In the genomic region with DNA sequence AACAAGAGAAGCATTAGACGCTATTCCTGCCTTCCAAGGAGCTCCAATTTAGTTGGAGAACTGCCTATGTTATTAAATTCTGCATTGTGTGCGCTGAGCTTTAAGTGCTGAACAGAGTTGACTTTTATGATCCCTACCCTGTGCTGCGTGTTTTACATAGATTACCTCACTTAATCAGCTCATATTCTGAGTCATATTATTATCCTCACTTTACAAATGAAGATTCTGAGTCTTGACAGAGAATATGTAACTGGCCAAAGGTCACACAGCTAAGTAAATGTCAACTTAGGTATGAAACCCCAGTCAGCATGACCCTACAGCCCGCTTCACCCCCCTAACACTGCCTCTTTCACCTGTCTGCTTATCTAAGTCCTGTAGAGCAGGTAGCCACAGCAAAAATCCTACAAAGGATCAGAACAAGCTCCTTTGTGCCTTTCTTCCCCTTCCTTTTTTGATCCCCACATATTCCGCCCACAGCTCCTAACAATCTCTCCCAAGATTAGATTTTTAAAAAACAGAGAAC, we compare ENCODE assay signal across 26 cellular contexts. TPM values are rescaled to one million over a fixed set of nuclear protein-coding genes. Genes with fewer than 3 reads are reported as not detected.
"Had no signal": no experiment of that assay in that cellular context is flagged by ENCODE, and none has a peak within 500 bp of the region (broad histone marks: within the 10 kb centered on the region; RNA-seq: fewer than 3 reads in every experiment).

No MANE protein-coding gene starts in this region.

- H3K4me3 ChIP-seq: heart right ventricle, left ventricle myocardium inferior, ovary, psoas muscle, transverse colon had no signal

- H3K27ac Mint-ChIP-seq: activated CD4-positive, alpha-beta T cell treated with anti-CD3 and anti-CD28 coated beads, Interleukin-2, amount 10 ng/mL, durations not matched to agents 7 days and 5 days; activated CD8-positive, alpha-beta memory T cell treated with anti-CD3 and anti-CD28 coated beads, Interleukin-2, amount 10 ng/mL, durations not matched to agents 7 days and 5 days; activated CD8-positive, alpha-beta T cell treated with anti-CD3 and anti-CD28 coated beads for 36 hours; activated naive CD4-positive, alpha-beta T cell treated with anti-CD3 and anti-CD28 coated beads, Interleukin-2, amount 50 U/mL, for 24 hours; activated T-helper 1 cell treated with anti-CD3 and anti-CD28 coated beads, Interleukin-12 subunit alpha, Interleukin-12 subunit beta, Interleukin-2, Interleukin-4 antibody, amounts not matched to agents 30 ng/mL and 10 ng/mL and 1 ng/mL, durations not matched to agents 14 hours and 24 hours and 36 hours; natural killer cell treated with Interleukin-12 subunit alpha and Interleukin-12 subunit beta and Interleukin-15 and Interleukin-18, amount 100 ng/mL, for 72 hours; stimulated activated effector memory CD8-positive, alpha-beta T cell treated with anti-CD3 and anti-CD28 coated beads, Interleukin-12 subunit alpha, Interleukin-12 subunit beta, amount 100 ng/mL, for 72 hours; T-cell had no signal

- DNase-seq: activated CD4-positive, alpha-beta T cell treated with anti-CD3 and anti-CD28 coated beads, Interleukin-2, amount 10 ng/mL, durations not matched to agents 7 days and 5 days; activated CD4-positive, CD25-positive, alpha-beta regulatory T cell treated with anti-CD3 and anti-CD28 coated beads, Interleukin-2, amount 50 U/mL, for 72 hours; activated CD8-positive, alpha-beta memory T cell treated with anti-CD3 and anti-CD28 coated beads, Interleukin-2, amount 10 ng/mL, durations not matched to agents 7 days and 5 days; activated CD8-positive, alpha-beta T cell treated with anti-CD3 and anti-CD28 coated beads for 36 hours; activated gamma-delta T cell treated with Interleukin-2 at 50 U/mL for 16 hours; amniotic stem cell; heart right ventricle; left ventricle myocardium inferior; ovary; psoas muscle; right cardiac atrium; stimulated activated CD4-positive, alpha-beta T cell treated with anti-CD3 and anti-CD28 coated beads, Interleukin-2, amount 100 ng/mL, for 24 hours; T-cell; transverse colon; WERI-Rb-1 had no signal

- H3K9me3 Mint-ChIP-seq: activated CD4-positive, alpha-beta T cell treated with anti-CD3 and anti-CD28 coated beads, Interleukin-2, amount 10 ng/mL, durations not matched to agents 7 days and 5 days; activated CD8-positive, alpha-beta T cell treated with anti-CD3 and anti-CD28 coated beads for 36 hours; activated naive CD4-positive, alpha-beta T cell treated with anti-CD3 and anti-CD28 coated beads, Interleukin-2, amount 50 U/mL, for 24 hours; activated T-helper 1 cell treated with anti-CD3 and anti-CD28 coated beads, Interleukin-12 subunit alpha, Interleukin-12 subunit beta, Interleukin-2, Interleukin-4 antibody, amounts not matched to agents 30 ng/mL and 10 ng/mL and 1 ng/mL, durations not matched to agents 14 hours and 24 hours and 36 hours; natural killer cell treated with Interleukin-12 subunit alpha and Interleukin-12 subunit beta and Interleukin-15 and Interleukin-18, amount 100 ng/mL, for 72 hours; stimulated activated effector memory CD8-positive, alpha-beta T cell treated with anti-CD3 and anti-CD28 coated beads, Interleukin-12 subunit alpha, Interleukin-12 subunit beta, amount 100 ng/mL, for 72 hours had no signal

- H3K4me3 Mint-ChIP-seq: activated CD4-positive, alpha-beta T cell treated with anti-CD3 and anti-CD28 coated beads, Interleukin-2, amount 10 ng/mL, durations not matched to agents 7 days and 5 days; activated CD8-positive, alpha-beta memory T cell treated with anti-CD3 and anti-CD28 coated beads, Interleukin-2, amount 10 ng/mL, durations not matched to agents 7 days and 5 days; activated CD8-positive, alpha-beta T cell treated with anti-CD3 and anti-CD28 coated beads for 36 hours; activated naive CD4-positive, alpha-beta T cell treated with anti-CD3 and anti-CD28 coated beads, Interleukin-2, amount 50 U/mL, for 24 hours; activated T-helper 1 cell treated with anti-CD3 and anti-CD28 coated beads, Interleukin-12 subunit alpha, Interleukin-12 subunit beta, Interleukin-2, Interleukin-4 antibody, amounts not matched to agents 30 ng/mL and 10 ng/mL and 1 ng/mL, durations not matched to agents 14 hours and 24 hours and 36 hours; natural killer cell treated with Interleukin-12 subunit alpha and Interleukin-12 subunit beta and Interleukin-15 and Interleukin-18, amount 100 ng/mL, for 72 hours; stimulated activated effector memory CD8-positive, alpha-beta T cell treated with anti-CD3 and anti-CD28 coated beads, Interleukin-12 subunit alpha, Interleukin-12 subunit beta, amount 100 ng/mL, for 72 hours; T-cell had no signal

- H3K9me3 ChIP-seq: heart right ventricle, left ventricle myocardium inferior, neutrophil, ovary, psoas muscle, transverse colon had no signal

- H3K4me1 Mint-ChIP-seq: activated CD4-positive, alpha-beta T cell treated with anti-CD3 and anti-CD28 coated beads, Interleukin-2, amount 10 ng/mL, durations not matched to agents 7 days and 5 days; activated naive CD4-positive, alpha-beta T cell treated with anti-CD3 and anti-CD28 coated beads, Interleukin-2, amount 50 U/mL, for 24 hours; stimulated activated effector memory CD8-positive, alpha-beta T cell treated with anti-CD3 and anti-CD28 coated beads, Interleukin-12 subunit alpha, Interleukin-12 subunit beta, amount 100 ng/mL, for 72 hours; T-cell had no signal

- ATAC-seq: activated CD8-positive, alpha-beta memory T cell treated with anti-CD3 and anti-CD28 coated beads, Interleukin-2, amount 10 ng/mL, durations not matched to agents 7 days and 5 days; activated CD8-positive, alpha-beta T cell treated with anti-CD3 and anti-CD28 coated beads for 36 hours; heart right ventricle; natural killer cell treated with Interleukin-12 subunit alpha and Interleukin-12 subunit beta and Interleukin-15 and Interleukin-18, amount 100 ng/mL, for 72 hours; psoas muscle; right cardiac atrium; stimulated activated effector memory CD8-positive, alpha-beta T cell treated with anti-CD3 and anti-CD28 coated beads, Interleukin-12 subunit alpha, Interleukin-12 subunit beta, amount 100 ng/mL, for 72 hours; T-cell had no signal

- H3K36me3 Mint-ChIP-seq: activated CD8-positive, alpha-beta memory T cell treated with anti-CD3 and anti-CD28 coated beads, Interleukin-2, amount 10 ng/mL, durations not matched to agents 7 days and 5 days; natural killer cell treated with Interleukin-12 subunit alpha and Interleukin-12 subunit beta and Interleukin-15 and Interleukin-18, amount 100 ng/mL, for 72 hours; stimulated activated effector memory CD8-positive, alpha-beta T cell treated with anti-CD3 and anti-CD28 coated beads, Interleukin-12 subunit alpha, Interleukin-12 subunit beta, amount 100 ng/mL, for 72 hours had no signal

- H3K27me3 Mint-ChIP-seq: activated CD4-positive, alpha-beta T cell treated with anti-CD3 and anti-CD28 coated beads, Interleukin-2, amount 10 ng/mL, durations not matched to agents 7 days and 5 days; activated CD8-positive, alpha-beta memory T cell treated with anti-CD3 and anti-CD28 coated beads, Interleukin-2, amount 10 ng/mL, durations not matched to agents 7 days and 5 days; activated CD8-positive, alpha-beta T cell treated with anti-CD3 and anti-CD28 coated beads for 36 hours; activated naive CD4-positive, alpha-beta T cell treated with anti-CD3 and anti-CD28 coated beads, Interleukin-2, amount 50 U/mL, for 24 hours; natural killer cell treated with Interleukin-12 subunit alpha and Interleukin-12 subunit beta and Interleukin-15 and Interleukin-18, amount 100 ng/mL, for 72 hours; T-cell had no signal

RNA-seq across cellular contexts. Expression of a gene that starts 19.8 kb away (rescaled TPM):
- total RNA-seq: kidney epithelial cell had no signal

RNA-seq across cellular contexts. Expression of a gene that starts 53.7 kb away (rescaled TPM):
- total RNA-seq: activated CD4-positive, alpha-beta T cell treated with anti-CD3 and anti-CD28 coated beads, Interleukin-2, amount 10 ng/mL, durations not matched to agents 7 days and 5 days; activated CD8-positive, alpha-beta memory T cell treated with anti-CD3 and anti-CD28 coated beads, Interleukin-2, amount 10 ng/mL, durations not matched to agents 7 days and 5 days; activated CD8-positive, alpha-beta T cell treated with anti-CD3 and anti-CD28 coated beads for 36 hours; activated T-helper 1 cell treated with anti-CD3 and anti-CD28 coated beads, Interleukin-12 subunit alpha, Interleukin-12 subunit beta, Interleukin-2, Interleukin-4 antibody, amounts not matched to agents 30 ng/mL and 10 ng/mL and 1 ng/mL, durations not matched to agents 14 hours and 24 hours and 36 hours; chondrocyte; epithelial cell of proximal tubule; fibroblast of villous mesenchyme; heart right ventricle; kidney epithelial cell; left ventricle myocardium inferior; lung microvascular endothelial cell; natural killer cell treated with Interleukin-12 subunit alpha and Interleukin-12 subunit beta and Interleukin-15 and Interleukin-18, amount 100 ng/mL, for 72 hours; ovary; psoas muscle; right cardiac atrium; T-cell; temporal lobe; transverse colon had no signal
